Comparison of ENCODE assay signal across 23 cellular contexts in the genomic region with DNA sequence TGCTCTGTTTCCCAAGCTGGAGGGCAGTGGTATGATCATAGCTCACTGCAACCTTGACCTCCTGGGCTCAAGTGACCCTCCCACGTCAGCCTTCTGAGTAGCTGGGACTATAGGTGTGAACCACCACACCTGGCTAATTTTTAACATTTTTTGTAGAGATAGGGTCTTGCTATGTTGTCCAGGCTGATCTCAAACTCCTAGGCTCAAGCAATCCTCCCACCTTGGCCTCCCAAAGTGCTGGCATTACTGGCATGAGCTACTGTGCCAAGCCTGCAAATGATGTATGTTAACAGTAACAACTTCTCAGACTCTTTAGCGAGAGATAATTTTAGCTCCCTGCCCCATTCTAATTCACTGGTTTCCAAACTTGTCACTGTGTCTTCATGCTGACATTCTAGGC.
"Had no signal": no experiment of that assay in that cellular context is flagged by ENCODE, and none has a peak within 500 bp of the region (broad histone marks: within the 10 kb centered on the region; RNA-seq: fewer than 3 reads in every experiment).

No MANE protein-coding gene starts in this region.

- H3K4me1 Mint-ChIP-seq: endodermal cell had no signal

- DNase-seq: colonic mucosa; cortex of kidney; effector CD8-positive, alpha-beta T cell; effector memory CD8-positive, alpha-beta T cell; endodermal cell; erythroblast; esophagus squamous epithelium; foreskin fibroblast; foreskin melanocyte; gastrocnemius medialis; glutamatergic neuron; heart right ventricle; hippocampal formation; left cardiac atrium; left lung; left ventricle myocardium superior; lower lobe of right lung; mesenchymal stem cell; mucosa of descending colon had no signal

- H3K9me3 ChIP-seq: colonic mucosa, esophagus squamous epithelium, gastrocnemius medialis, heart right ventricle, left lung, lower lobe of right lung, mucosa of descending colon had no signal

- H3K27ac ChIP-seq: colonic mucosa, epithelial cell of prostate, esophagus squamous epithelium, gastrocnemius medialis, heart right ventricle, left lung, lower lobe of right lung had no signal

- ATAC-seq: effector memory CD8-positive, alpha-beta T cell; esophagus mucosa; gastrocnemius medialis; heart right ventricle; left cardiac atrium; left lung; left ventricle myocardium superior; lower lobe of right lung; mucosa of descending colon had no signal

- H3K9me3 Mint-ChIP-seq: dendritic cell treated with granulocyte-macrophage colony-stimulating factor and Interleukin-4, amounts not matched to agents 40 ng/mL and 50 ng/mL, for 4 days; effector memory CD8-positive, alpha-beta T cell had no signal

- H3K36me3 Mint-ChIP-seq: mesothelial cell of epicardium had no signal

- H3K4me1 ChIP-seq: colonic mucosa, esophagus squamous epithelium, gastrocnemius medialis, heart right ventricle, left lung, lower lobe of right lung had no signal

- H3K36me3 ChIP-seq: colonic mucosa, esophagus squamous epithelium, gastrocnemius medialis, heart right ventricle, left lung, lower lobe of right lung had no signal

- H3K27me3 ChIP-seq: colonic mucosa had no signal

- H3K27ac Mint-ChIP-seq: dendritic cell treated with granulocyte-macrophage colony-stimulating factor and Interleukin-4, amounts not matched to agents 40 ng/mL and 50 ng/mL, for 4 days; effector memory CD8-positive, alpha-beta T cell; endodermal cell had no signal

- H3K4me3 ChIP-seq: colonic mucosa, esophagus squamous epithelium, gastrocnemius medialis, heart right ventricle, left lung, lower lobe of right lung, mucosa of descending colon had no signal

- H3K4me3 Mint-ChIP-seq: dendritic cell treated with granulocyte-macrophage colony-stimulating factor and Interleukin-4, amounts not matched to agents 40 ng/mL and 50 ng/mL, for 4 days; effector memory CD8-positive, alpha-beta T cell; endodermal cell; mesothelial cell of epicardium had no signal
